ENCODE assay signal across 20 cellular contexts in the genomic region with DNA sequence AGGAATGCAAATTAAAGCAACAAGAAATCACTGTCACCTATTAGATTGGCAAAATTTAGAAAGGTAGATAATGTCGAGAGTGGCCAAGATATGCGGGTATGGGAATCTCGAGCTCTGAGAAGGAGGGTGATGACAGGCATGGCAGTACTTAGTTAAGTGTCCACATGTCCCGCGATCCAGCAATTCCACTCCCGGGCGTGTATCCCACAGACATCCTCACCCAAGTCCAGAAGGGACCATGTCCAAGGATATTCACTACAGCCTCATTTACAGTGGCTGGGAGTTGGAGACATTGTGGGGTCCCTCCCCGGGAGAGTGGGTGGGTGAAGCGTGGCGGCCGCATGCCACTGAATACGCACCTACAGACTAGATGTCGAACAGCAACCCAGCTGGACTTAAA. TPM values are rescaled to one million over a fixed set of nuclear protein-coding genes. Genes with fewer than 3 reads are reported as not detected.
DNase-seq lines count a peak whose midpoint lies in the region; ATAC-seq and TF ChIP-seq lines count a peak whose summit lies in the region.
"Had no signal": no experiment of that assay in that cellular context is flagged by ENCODE, and none has a peak within 500 bp of the region (broad histone marks: within the 10 kb centered on the region; RNA-seq: fewer than 3 reads in every experiment).

No MANE protein-coding gene starts in this region.

- H3K27ac ChIP-seq in HEK293 (ENCODE audit: extremely low read depth, low read depth, low read length) (no peak overlapping the region), heart left ventricle (peak overlapping the region in 9 of 12 donors; percentile 66 to 96 (median 87)), muscle layer of colon (ENCODE audit: low read depth, low read length) (peak overlapping the region; percentile 79), sigmoid colon (peak overlapping the region in 3 of 4 donors; percentile 89 to 97 (median 90))
- H3K27ac ChIP-seq: A549, SJSA1 had no signal

- POLR2A ChIA-PET in HEK293 (lab: Yijun Ruan, JAX) = no interaction called here

- no peak for TF ChIP-seq EP300 in sigmoid colon (IDR thresholded peaks at IDR 0.05)

- no peak overlapping the region for H3K9ac ChIP-seq in muscle layer of colon (ENCODE audit: low read length)

- H3K27me3 ChIP-seq in heart left ventricle (peaks cover 0 to 33% (median 0%) of the 10 kb centered on the region in 9 donors), muscle layer of colon (ENCODE audit: control insufficient read depth in 1 of 2, insufficient read depth in 2 of 2, low read length in 2 of 2) (no peaks in the 10 kb centered on the region), sigmoid colon (no peaks in the 10 kb centered on the region)

- no peak overlapping the region for H3K27ac Mint-ChIP-seq in activated T-cell treated with anti-CD3 and anti-CD28 coated beads, Interleukin-2, amount 50 U/mL, for 24 hours

- CTCF ChIA-PET in HEK293 (lab: Yijun Ruan, JAX) = interaction anchor here (1.1 to 11.1 kb wide), 5 partner anchors 8 to 26 kb away, joined by 3 to 124 read pairs (median 3); partner anchors contain the start of gene NOS3

- no peaks in the 10 kb centered on the region for H3K27me3 Mint-ChIP-seq in activated T-cell treated with anti-CD3 and anti-CD28 coated beads, Interleukin-2, amount 50 U/mL, for 24 hours
- H3K27me3 Mint-ChIP-seq: CD4-positive, alpha-beta memory T cell had no signal

- H3K4me3 ChIP-seq in HEK293 (ENCODE audit: low read depth, low read length) = no peak overlapping the region
- H3K4me3 ChIP-seq in heart left ventricle = no peak overlapping the region
- H3K4me3 ChIP-seq in muscle layer of colon (ENCODE audit: low read depth in 1 of 2, low read length in 2 of 2) = no peak overlapping the region
- no peak overlapping the region for H3K4me3 ChIP-seq in sigmoid colon
- H3K4me3 ChIP-seq: A549, SJSA1 had no signal

- DNase-seq in heart left ventricle (peak in 2 of 5 donors; percentile 55 to 70), sigmoid colon (no peak), NCI-H774 (lab: John Stamatoyannopoulos, UW) (no peak)
- no peak for DNase-seq in activated T-cell treated with anti-CD3 and anti-CD28 coated beads, Interleukin-2, amount 50 U/mL, for 24 hours
- DNase-seq: CD4-positive, alpha-beta memory T cell; COR-L47; HCEC 1CT; NCI-H1436; NCI-H187; NCI-H2107; NCI-H524; NCI-H82; NK-92 treated with Interleukin-12 subunit alpha and Interleukin-12 subunit beta, amount 100 ng/mL, for 24 hours; PC-3 had no signal

- intact Hi-C loops in heart left ventricle (cut with DNase I) (no loop called here), sigmoid colon (cut with DNase I) (loop anchor here (5.0 to 10.0 kb wide), 2 partner anchors 59 to 593 kb away; partner anchors contain the start of genes ABCB8 and ZNF775)

- H3K4me1 Mint-ChIP-seq in activated T-cell treated with anti-CD3 and anti-CD28 coated beads, Interleukin-2, amount 50 U/mL, for 24 hours (ENCODE audit: low read depth) = peaks cover 3% of the 10 kb centered on the region

- H3K4me1 ChIP-seq in HEK293 (ENCODE audit: control insufficient read depth, insufficient read depth, low read length) (no peaks in the 10 kb centered on the region), heart left ventricle (peaks cover 0 to 96% (median 51%) of the 10 kb centered on the region in 12 donors), muscle layer of colon (ENCODE audit: insufficient read depth, low read length) (peaks cover 94% of the 10 kb centered on the region), sigmoid colon (peaks cover 0 to 100% (median 98%) of the 10 kb centered on the region in 4 donors)
- H3K4me1 ChIP-seq: A549, SJSA1 had no signal

- H3K9me3 Mint-ChIP-seq in activated T-cell treated with anti-CD3 and anti-CD28 coated beads, Interleukin-2, amount 50 U/mL, for 24 hours = no peaks in the 10 kb centered on the region
- H3K9me3 Mint-ChIP-seq: CD4-positive, alpha-beta memory T cell had no signal

- H3K9me3 ChIP-seq in HEK293 (ENCODE audit: control insufficient read depth, insufficient read depth, low read depth, low read length) (no peaks in the 10 kb centered on the region), heart left ventricle (no peaks in the 10 kb centered on the region), muscle layer of colon (ENCODE audit: low read length) (no peaks in the 10 kb centered on the region), sigmoid colon (no peaks in the 10 kb centered on the region)
- H3K9me3 ChIP-seq: A549, SJSA1 had no signal

- no peak for TF ChIP-seq POLR2A in heart left ventricle (IDR thresholded peaks at IDR 0.05)
- TF ChIP-seq POLR2A in sigmoid colon (IDR thresholded peaks at IDR 0.05) = no peak

- 46 to 69% (median 58%) methylated on average over 13 of the region's 13 CpGs for WGBS in heart left ventricle, 4 donors
- WGBS in sigmoid colon, 2 donors = 92 to 94% methylated on average over 13 of the region's 13 CpGs

- TF ChIP-seq CTCF in HEK293 (tag by site-specific recombination; IDR thresholded peaks at IDR 0.05) (no peak), heart left ventricle (IDR thresholded peaks at IDR 0.05) (no peak), sigmoid colon (IDR thresholded peaks at IDR 0.05) (no peak)

- ATAC-seq in heart left ventricle (no peak), GM19452 (IDR thresholded peaks at IDR 0.05; ENCODE audit: unreplicated experiment) (no peak), HG02588 (IDR thresholded peaks at IDR 0.05; ENCODE audit: unreplicated experiment) (no peak)
- ATAC-seq: A549, PC-3 had no signal

- no peak overlapping the region for H3K4me3 Mint-ChIP-seq in activated T-cell treated with anti-CD3 and anti-CD28 coated beads, Interleukin-2, amount 50 U/mL, for 24 hours
- H3K4me3 Mint-ChIP-seq: CD4-positive, alpha-beta memory T cell had no signal

- H3K36me3 ChIP-seq in HEK293 (ENCODE audit: control insufficient read depth in 2 of 2, insufficient read depth in 1 of 2, low read length in 2 of 2) (no peaks in the 10 kb centered on the region), heart left ventricle (no peaks in the 10 kb centered on the region), muscle layer of colon (ENCODE audit: insufficient read depth, low read length) (no peaks in the 10 kb centered on the region), sigmoid colon (no peaks in the 10 kb centered on the region)
- H3K36me3 ChIP-seq: SJSA1 had no signal

- H3K36me3 Mint-ChIP-seq in activated T-cell treated with anti-CD3 and anti-CD28 coated beads, Interleukin-2, amount 50 U/mL, for 24 hours (ENCODE audit: low read depth) = no peaks in the 10 kb centered on the region
- H3K36me3 Mint-ChIP-seq: CD4-positive, alpha-beta memory T cell had no signal

TF ChIP-seq in HEK293, 187 proteins besides CTCF, POLR2A, EP300 and RAD21:
- TF ChIP-seq KLF1 (tag by site-specific recombination; IDR thresholded peaks at IDR 0.05) (peak; percentile 16; the same call in 1 of the 2 replicates), ZNF133 (tag by site-specific recombination; IDR thresholded peaks at IDR 0.05) (no peak)

RNA-seq across cellular contexts. Expression of gene KCNH2, which starts 10.1 kb away (rescaled TPM):
- total RNA-seq in heart left ventricle (100 to 1,000 TPM in 5 of 9 donors, 10 to 100 TPM in 4; 58.1 to 185 (median 104) TPM), sigmoid colon (100 to 1,000 TPM in 1 of 4 donors, 10 to 100 TPM in 3; 40.6 to 107 (median 85.2) TPM)
- polyA plus RNA-seq in heart left ventricle (100 to 1,000 TPM in 1 of 2 donors, 10 to 100 TPM in 1; 59.8 to 154 TPM), sigmoid colon (1 to 10 TPM in 2 of 3 donors, under 1 TPM in 1; 0.46 to 7.3 (median 1.2) TPM)
- total RNA-seq: SJSA1 had no signal

RNA-seq across cellular contexts. Expression of gene NOS3, which starts 22.8 kb away (rescaled TPM):
- total RNA-seq in heart left ventricle (10 to 100 TPM in 7 of 9 donors, 1 to 10 TPM in 2; 9.4 to 49.4 (median 17.3) TPM), sigmoid colon (1 to 10 TPM; 1.3 to 7.2 (median 2.9) TPM)
- polyA plus RNA-seq in heart left ventricle (10 to 100 TPM in 1 of 2 donors, 1 to 10 TPM in 1; 8.9 to 20.5 TPM), sigmoid colon (1 to 10 TPM in 2 of 3 donors, under 1 TPM in 1; 0.23 to 6.1 (median 1.2) TPM)
- total RNA-seq: SJSA1 had no signal

RNA-seq across cellular contexts. Expression of gene ATG9B, which starts 56.2 kb away (rescaled TPM):
- total RNA-seq in heart left ventricle = 1 to 10 TPM in 1 of 9 donors, under 1 TPM in 1, not detected in 7; 0.07 to 1.0 TPM
- polyA plus RNA-seq in heart left ventricle = under 1 TPM; 0.26 to 0.38 TPM
- not detected for total RNA-seq in sigmoid colon
- polyA plus RNA-seq in sigmoid colon = 1 to 10 TPM in 2 of 3 donors, not detected in 1; 1.2 to 1.6 TPM
- total RNA-seq: SJSA1 had no signal
